ENCODE assay signal across 8 cellular contexts in genomic region chr13:26985285-26985878, GRCh38.
DNase-seq lines count a peak whose midpoint lies in the region; ATAC-seq and TF ChIP-seq lines count a peak whose summit lies in the region.

No MANE protein-coding gene starts in this region.

- peak in 55 of 56 donors; percentile 50 to 99 (median 90) for TF ChIP-seq CTCF in dorsolateral prefrontal cortex (IDR thresholded peaks at IDR 0.05 in 54 of 56, conservative IDR thresholded peaks at IDR 0.05 in 2 of 56; ENCODE audit: low read depth in 1 of 56, partially characterized antibody in 56 of 56)

- no peaks in the 10 kb centered on the region for H3K27me3 ChIP-seq in dorsolateral prefrontal cortex

- DNase-seq in SHP77 (lab: John Stamatoyannopoulos, UW) (peak; percentile 52 to 74), SHP77 treated with DMSO at 0.1 percent for 48 hours (lab: John Stamatoyannopoulos, UW) (no peak), NCI-H526 (lab: John Stamatoyannopoulos, UW) (peak; percentile 70 to 90), dorsolateral prefrontal cortex (peak in 6 of 10 donors; percentile 52 to 85 (median 72)), lung microvascular endothelial cell (ENCODE audit: low read depth in 2 of 2) (peak; percentile 78 to 85)
- peak; percentile 67 for DNase-seq in activated CD4-positive, alpha-beta T cell treated with anti-CD3 and anti-CD28 coated beads, Interleukin-2, amount 50 U/mL, for 1 hour
- peak; percentile 51 for DNase-seq in stimulated activated CD8-positive, alpha-beta memory T cell treated with anti-CD3 and anti-CD28 coated beads, Interleukin-15, amount 100 ng/mL, for 1 hour (ENCODE audit: low read depth)

- H3K4me3 ChIP-seq in dorsolateral prefrontal cortex, result peak overlapping the region in 1 of 59 donors; percentile 12

- H3K27ac ChIP-seq in dorsolateral prefrontal cortex, result peak overlapping the region in 2 of 59 donors; percentile 0 to 52

- ATAC-seq in HG03432 (IDR thresholded peaks at IDR 0.05; ENCODE audit: unreplicated experiment), result peak; percentile 67

- intact Hi-C loops in dorsolateral prefrontal cortex (cut with DNase I), result loop anchor here (1.0 to 10.0 kb wide), 8 partner anchors 57 to 999 kb away; partner anchors contain the start of genes URAD (in 2 of the 2), RASL11A (in 1 of the 2) and USP12 (in 1 of the 2)
